8 cellular contexts compared by ENCODE assay signal in genomic region chr2:207768891-207769596, GRCh38. TPM values are rescaled to one million over a fixed set of nuclear protein-coding genes. Genes with fewer than 3 reads are reported as not detected.
DNase-seq lines count a peak whose midpoint lies in the region; ATAC-seq and TF ChIP-seq lines count a peak whose summit lies in the region.

No MANE protein-coding gene starts in this region.

- TF ChIP-seq EP300 in esophagus muscularis mucosa (IDR thresholded peaks at IDR 0.05), result no peak

- H3K27me3 Mint-ChIP-seq in WTC11 (ENCODE audit: low read depth) (no peaks in the 10 kb centered on the region), nephron progenitor cell (ENCODE audit: low read depth, poor library complexity) (peaks cover 92% of the 10 kb centered on the region)

- DNase-seq in WTC11 (ENCODE audit: low spot score) (peak; percentile 25), esophagus muscularis mucosa (ENCODE audit: extremely low spot score) (no peak), nephron progenitor cell (no peak), posterior vena cava (ENCODE audit: low spot score) (no peak)
- DNase-seq in effector CD4-positive, alpha-beta T cell, result no peak

- CTCF ChIA-PET in WTC11 (lab: Charles Lee), result interaction anchor here (0.6 to 6.3 kb wide), 14 partner anchors 23 to 271 kb away, joined by 3 to 95 read pairs (median 6); partner anchors contain the start of genes CCNYL1 and METTL21A

- H3K9me3 Mint-ChIP-seq in WTC11 (no peaks in the 10 kb centered on the region), nephron progenitor cell (peaks cover 7% of the 10 kb centered on the region)

- H3K4me3 ChIP-seq in DOHH2 (ENCODE audit: low read length) (peak overlapping the region; percentile 73), HUES64 (ENCODE audit: low read length) (peak overlapping the region; percentile 90), esophagus muscularis mucosa (peak overlapping the region; percentile 69 to 96 (median 82))

- H3K27ac Mint-ChIP-seq in WTC11 (peak overlapping the region; percentile 84), nephron progenitor cell (no peak overlapping the region)

- H3K4me1 ChIP-seq in DOHH2 (ENCODE audit: control insufficient read depth, low read length), result peaks cover 37% of the 10 kb centered on the region
- peaks cover 47% of the 10 kb centered on the region for H3K4me1 ChIP-seq in HUES64 (ENCODE audit: insufficient read depth, low read length)
- peaks cover 44 to 62% (median 57%) of the 10 kb centered on the region in 4 donors for H3K4me1 ChIP-seq in esophagus muscularis mucosa

- H3K9ac ChIP-seq in HUES64 (ENCODE audit: low read depth, low read length), result peak overlapping the region; percentile 83

- POLR2A ChIA-PET in WTC11 (lab: Charles Lee), result interaction anchor here (0.6 to 1.9 kb wide), 12 partner anchors 11 to 297 kb away, joined by 3 to 15 read pairs (median 4); partner anchors contain the start of genes CCNYL1 and METTL21A

- peak; percentile 14 for ATAC-seq in GM21423 (IDR thresholded peaks at IDR 0.05; ENCODE audit: unreplicated experiment)
- no peak for ATAC-seq in WTC11

- peaks cover 23% of the 10 kb centered on the region for H3K36me3 Mint-ChIP-seq in WTC11
- H3K36me3 Mint-ChIP-seq in nephron progenitor cell (ENCODE audit: low read depth), result peaks cover 5% of the 10 kb centered on the region

- no peaks in the 10 kb centered on the region for H4K20me1 ChIP-seq in DOHH2 (ENCODE audit: control insufficient read depth, insufficient read depth, low read depth, low read length)

- H3K27ac ChIP-seq in DOHH2 (ENCODE audit: low read depth, low read length) (no peak overlapping the region), HUES64 (ENCODE audit: low read depth, low read length) (peak overlapping the region; percentile 82; the same call in 1 of the 2 replicates), esophagus muscularis mucosa (replicated peaks in 1 of 4) (peak overlapping the region; percentile 81 to 95 (median 85))

- no peaks in the 10 kb centered on the region for H3K9me3 ChIP-seq in DOHH2 (ENCODE audit: control insufficient read depth, insufficient read depth, low read length)
- H3K9me3 ChIP-seq in HUES64 (ENCODE audit: insufficient read depth, low read depth, low read length), result no peaks in the 10 kb centered on the region
- H3K9me3 ChIP-seq in esophagus muscularis mucosa, result no peaks in the 10 kb centered on the region

- peaks cover 65% of the 10 kb centered on the region for H3K27me3 ChIP-seq in DOHH2 (ENCODE audit: control insufficient read depth, low read length)
- peaks cover 22% of the 10 kb centered on the region; the same call in 1 of the 2 replicates for H3K27me3 ChIP-seq in HUES64 (ENCODE audit: insufficient read depth, low read length)
- no peaks in the 10 kb centered on the region for H3K27me3 ChIP-seq in esophagus muscularis mucosa

- no peaks in the 10 kb centered on the region for H3K79me2 ChIP-seq in DOHH2 (ENCODE audit: control insufficient read depth, low read length)

- H3F3A ChIP-seq in DOHH2 (ENCODE audit: control insufficient read depth, insufficient read depth), result peaks cover 3% of the 10 kb centered on the region; the same call in 1 of the 2 replicates

- no peaks in the 10 kb centered on the region for H3K9me2 ChIP-seq in DOHH2 (replicated peaks; ENCODE audit: control insufficient read depth, low read length)

- no peak for TF ChIP-seq POLR2A in esophagus muscularis mucosa (IDR thresholded peaks at IDR 0.05; ENCODE audit: low read depth)

- intact Hi-C loops in esophagus muscularis mucosa (cut with DNase I) (loop anchor here (2.0 to 5.0 kb wide), 2 partner anchors 56 to 208 kb away; no protein-coding TSS in a partner anchor), posterior vena cava (cut with DNase I) (loop anchor here in 1 of 2 donors (10.0 kb wide), 2 partner anchors 206 to 256 kb away; partner anchors contain the start of gene PLEKHM3)

- TF ChIP-seq CTCF in DOHH2 (IDR thresholded peaks at IDR 0.05; ENCODE audit: low read depth, low read length, poor library complexity, severe bottlenecking) (no peak), WTC11 (IDR thresholded peaks at IDR 0.05) (no peak), esophagus muscularis mucosa (IDR thresholded peaks at IDR 0.05) (no peak), nephron progenitor cell (IDR thresholded peaks at IDR 0.05) (no peak)

- H3K4me2 ChIP-seq in DOHH2 (ENCODE audit: low read length), result peak overlapping the region; percentile 87

- peak overlapping the region; percentile 94 for H3K4me3 Mint-ChIP-seq in WTC11
- peak overlapping the region; percentile 85 for H3K4me3 Mint-ChIP-seq in nephron progenitor cell

- H3K36me3 ChIP-seq in DOHH2 (ENCODE audit: control insufficient read depth, low read length) (no peaks in the 10 kb centered on the region), HUES64 (ENCODE audit: insufficient read depth, low read length) (peaks cover 32% of the 10 kb centered on the region), esophagus muscularis mucosa (peaks cover 9 to 21% (median 13%) of the 10 kb centered on the region in 4 donors)

- under 1% methylated on average over 51 of the region's 51 CpGs for WGBS in HUES64
- under 1% methylated on average over 22 of the region's 51 CpGs for WGBS in esophagus muscularis mucosa

- H3K4me1 Mint-ChIP-seq in WTC11 (peaks cover 71% of the 10 kb centered on the region), nephron progenitor cell (peaks cover 37% of the 10 kb centered on the region)

TF ChIP-seq in WTC11, 78 proteins besides CTCF, POLR2A, EP300 and RAD21:
- no peak for TF ChIP-seq ZNF425 (CRISPR knock-in tag; conservative IDR thresholded peaks at IDR 0.05)
- TF ChIP-seq USF1 (CRISPR knock-in tag; IDR thresholded peaks at IDR 0.05), result peak; percentile 27; the same call in 1 of the 2 replicates
- TF ChIP-seq ARID4B (CRISPR knock-in tag; IDR thresholded peaks at IDR 0.05; ENCODE audit: borderline replicate concordance), result peak; percentile 44; the same call in 1 of the 2 replicates
- no peak for TF ChIP-seq CBFB (CRISPR knock-in tag; IDR thresholded peaks at IDR 0.05; ENCODE audit: low read depth)
- no peak for TF ChIP-seq NR3C1 (CRISPR knock-in tag; conservative IDR thresholded peaks at IDR 0.05; ENCODE audit: low read depth)

RNA-seq across cellular contexts. Expression of gene FZD5, which starts 0.7 kb away (rescaled TPM):
- polyA plus RNA-seq in HUES64 (2013, experiment 1 of 2), result 18.4 TPM
- polyA plus RNA-seq in HUES64 (2013, experiment 2 of 2), result 16.7 TPM
- 52.8 to 103 TPM (median 53.7 TPM) in 3 replicates for total RNA-seq in WTC11 (2021)
- 10 to 100 TPM; 15.7 to 23.7 (median 21.0) TPM for total RNA-seq in esophagus muscularis mucosa
- total RNA-seq in posterior vena cava, result 1 to 10 TPM; 3.4 to 3.7 TPM

RNA-seq across cellular contexts. Expression of gene CCNYL1, which starts 57.6 kb away (rescaled TPM):
- polyA plus RNA-seq in HUES64 (2013, experiment 1 of 2), result 29.6 TPM
- polyA plus RNA-seq in HUES64 (2013, experiment 2 of 2), result 28.7 TPM
- total RNA-seq in WTC11 (2021) (26.6 to 31.6 TPM (median 28.1 TPM) in 3 replicates), esophagus muscularis mucosa (10 to 100 TPM; 13.5 to 17.4 (median 16.2) TPM), posterior vena cava (10 to 100 TPM; 17.8 to 34.5 TPM)
